ENCODE assay signal across 9 cellular contexts in genomic region chr7:30148951-30149459, GRCh38. TPM values are rescaled to one million over a fixed set of nuclear protein-coding genes. Genes with fewer than 3 reads are reported as not detected.
DNase-seq lines count a peak whose midpoint lies in the region; ATAC-seq and TF ChIP-seq lines count a peak whose summit lies in the region.
"Had no signal": no experiment of that assay in that cellular context is flagged by ENCODE, and none has a peak within 500 bp of the region (broad histone marks: within the 10 kb centered on the region; RNA-seq: fewer than 3 reads in every experiment).

No MANE protein-coding gene starts in this region.

- POLR2A ChIA-PET in activated CD8-positive, alpha-beta T cell treated with anti-CD3 and anti-CD28 coated beads, Interleukin-2, amount 10 ng/mL, durations not matched to agents 7 days and 5 days (lab: Charles Lee) = interaction anchor here (1.0 to 1.2 kb wide), 2 partner anchors 13 to 122 kb away, joined by 3 to 5 read pairs; no protein-coding TSS in a partner anchor

- no peaks in the 10 kb centered on the region for H3K9me3 Mint-ChIP-seq in activated CD8-positive, alpha-beta T cell treated with anti-CD3 and anti-CD28 coated beads, Interleukin-2, amount 10 ng/mL, durations not matched to agents 7 days and 5 days (ENCODE audit: insufficient read depth)
- H3K9me3 Mint-ChIP-seq: immature natural killer cell had no signal

- CTCF ChIA-PET in activated CD8-positive, alpha-beta T cell treated with anti-CD3 and anti-CD28 coated beads, Interleukin-2, amount 10 ng/mL, durations not matched to agents 7 days and 5 days (lab: Charles Lee) = interaction anchor here (1.1 to 1.3 kb wide), 2 partner anchors 13 to 16 kb away, joined by 3 to 4 read pairs; no protein-coding TSS in a partner anchor

- no peaks in the 10 kb centered on the region for H3K9me3 ChIP-seq in lower lobe of right lung

- H3K4me3 ChIP-seq in lower lobe of right lung = no peak overlapping the region

- H3K4me1 ChIP-seq in lower lobe of right lung = peaks cover 20% of the 10 kb centered on the region

- H3K27ac Mint-ChIP-seq in activated CD8-positive, alpha-beta T cell treated with anti-CD3 and anti-CD28 coated beads, Interleukin-2, amount 10 ng/mL, durations not matched to agents 7 days and 5 days = peak overlapping the region; percentile 71

- H3K36me3 ChIP-seq in lower lobe of right lung = peaks cover 26% of the 10 kb centered on the region

- H3K4me1 Mint-ChIP-seq in activated CD8-positive, alpha-beta T cell treated with anti-CD3 and anti-CD28 coated beads, Interleukin-2, amount 10 ng/mL, durations not matched to agents 7 days and 5 days (ENCODE audit: low read depth) = peaks cover 6% of the 10 kb centered on the region

- no peaks in the 10 kb centered on the region for H3K27me3 ChIP-seq in lower lobe of right lung (ENCODE audit: low read depth)

- H3K36me3 Mint-ChIP-seq in activated CD8-positive, alpha-beta T cell treated with anti-CD3 and anti-CD28 coated beads, Interleukin-2, amount 10 ng/mL, durations not matched to agents 7 days and 5 days (ENCODE audit: low read depth) = no peaks in the 10 kb centered on the region

- no peaks in the 10 kb centered on the region for H3K27me3 Mint-ChIP-seq in activated CD8-positive, alpha-beta T cell treated with anti-CD3 and anti-CD28 coated beads, Interleukin-2, amount 10 ng/mL, durations not matched to agents 7 days and 5 days (ENCODE audit: low read depth)

- intact Hi-C loops in lower lobe of right lung (cut with DNase I) = no loop called here

- ATAC-seq in HG03354 (IDR thresholded peaks at IDR 0.05; ENCODE audit: poor library complexity, severe bottlenecking, unreplicated experiment) = peak; percentile 50
- ATAC-seq in activated CD8-positive, alpha-beta T cell treated with anti-CD3 and anti-CD28 coated beads, Interleukin-2, amount 10 ng/mL, durations not matched to agents 7 days and 5 days = peak; percentile 79
- peak; percentile 89 to 91 for ATAC-seq in lower lobe of right lung
- no peak for ATAC-seq in GM18858 (IDR thresholded peaks at IDR 0.05; ENCODE audit: unreplicated experiment)
- no peak for ATAC-seq in SK-N-SH treated with all-trans-retinoic acid at 6 μM for 48 hours

- peak overlapping the region; percentile 73 for H3K27ac ChIP-seq in lower lobe of right lung

- TF ChIP-seq CTCF in lower lobe of right lung (IDR thresholded peaks at IDR 0.05) = no peak

- DNase-seq in DMS153 treated with DMSO at 0.1 percent for 48 hours (lab: John Stamatoyannopoulos, UW; ENCODE audit: unreplicated experiment) (peak; percentile 80), lower lobe of right lung (peak; percentile 84), dedifferentiated amniotic fluid mesenchymal stem cell (ENCODE audit: extremely low spot score) (no peak)
- DNase-seq in activated CD8-positive, alpha-beta T cell treated with anti-CD3 and anti-CD28 coated beads, Interleukin-2, amount 10 ng/mL, durations not matched to agents 7 days and 5 days = peak; percentile 63
- DNase-seq in NK-92 treated with Interleukin-12 subunit alpha and Interleukin-12 subunit beta, amount 100 ng/mL, for 24 hours (lab: John Stamatoyannopoulos, UW) = no peak

- no peak overlapping the region for H3K4me3 Mint-ChIP-seq in activated CD8-positive, alpha-beta T cell treated with anti-CD3 and anti-CD28 coated beads, Interleukin-2, amount 10 ng/mL, durations not matched to agents 7 days and 5 days

TF ChIP-seq in SK-N-SH treated with all-trans-retinoic acid at 6 μM for 48 hours, 23 proteins besides CTCF, POLR2A, EP300 and RAD21:
- TF ChIP-seq ISL1 (CRISPR knock-in tag; IDR thresholded peaks at IDR 0.05) = no peak
- TF ChIP-seq ZFP3 (CRISPR knock-in tag; IDR thresholded peaks at IDR 0.05) = no peak
- no peak for TF ChIP-seq ARNTL (CRISPR knock-in tag; IDR thresholded peaks at IDR 0.05; ENCODE audit: borderline replicate concordance, low read depth)
- TF ChIP-seq GLIS3 (CRISPR knock-in tag; IDR thresholded peaks at IDR 0.05) = no peak
- TF ChIP-seq ZFP30 (CRISPR knock-in tag; IDR thresholded peaks at IDR 0.05) = no peak
- no peak for TF ChIP-seq RARB (CRISPR knock-in tag; IDR thresholded peaks at IDR 0.05)
- TF ChIP-seq PPARA (CRISPR knock-in tag; IDR thresholded peaks at IDR 0.05; ENCODE audit: borderline replicate concordance) = no peak
- TF ChIP-seq BACH2 (CRISPR knock-in tag; IDR thresholded peaks at IDR 0.05; ENCODE audit: borderline replicate concordance) = no peak
- no peak for TF ChIP-seq ZNF565 (CRISPR knock-in tag; conservative IDR thresholded peaks at IDR 0.05; ENCODE audit: low read depth)
- TF ChIP-seq SNAI2 (CRISPR knock-in tag; IDR thresholded peaks at IDR 0.05) = no peak
- TF ChIP-seq ZC3H10 (CRISPR knock-in tag; IDR thresholded peaks at IDR 0.05) = no peak
- no peak for TF ChIP-seq OSR1 (CRISPR knock-in tag; IDR thresholded peaks at IDR 0.05)
- TF ChIP-seq TSHZ2 (CRISPR knock-in tag; IDR thresholded peaks at IDR 0.05) = no peak
- TF ChIP-seq ESRRG (CRISPR knock-in tag; IDR thresholded peaks at IDR 0.05) = no peak
- no peak for TF ChIP-seq ZNF70 (CRISPR knock-in tag; IDR thresholded peaks at IDR 0.05)
- TF ChIP-seq POU6F1 (CRISPR knock-in tag; IDR thresholded peaks at IDR 0.05; ENCODE audit: borderline replicate concordance, low read depth) = no peak
- TF ChIP-seq CSRNP3 (CRISPR knock-in tag; IDR thresholded peaks at IDR 0.05) = no peak
- TF ChIP-seq PATZ1 (CRISPR knock-in tag; IDR thresholded peaks at IDR 0.05; ENCODE audit: borderline replicate concordance) = no peak

RNA-seq across cellular contexts. Expression of gene MTURN, which starts 14.2 kb away (rescaled TPM):
- total RNA-seq in activated CD8-positive, alpha-beta T cell treated with anti-CD3 and anti-CD28 coated beads, Interleukin-2, amount 10 ng/mL, durations not matched to agents 7 days and 5 days = 1 to 10 TPM; 1.1 to 1.3 TPM
- 39.4 TPM for total RNA-seq in lower lobe of right lung

Comparison
In these comparisons a context has a peak if more than half of its experiments do, and no peak if none do; other contexts are left out.
1. DNase-seq: peak in DMS153 treated with DMSO at 0.1 percent for 48 hours (single experiment), activated CD8-positive, alpha-beta T cell treated with anti-CD3 and anti-CD28 coated beads, Interleukin-2, amount 10 ng/mL, durations not matched to agents 7 days and 5 days (single experiment) and lower lobe of right lung (single experiment); none in dedifferentiated amniotic fluid mesenchymal stem cell (single experiment) and NK-92 treated with Interleukin-12 subunit alpha and Interleukin-12 subunit beta, amount 100 ng/mL, for 24 hours (single experiment).
2. ATAC-seq: peak in HG03354 (single experiment), activated CD8-positive, alpha-beta T cell treated with anti-CD3 and anti-CD28 coated beads, Interleukin-2, amount 10 ng/mL, durations not matched to agents 7 days and 5 days (single experiment) and lower lobe of right lung (2 of 2); none in GM18858 (single experiment) and SK-N-SH treated with all-trans-retinoic acid at 6 μM for 48 hours (single experiment).
3. RNA of gene MTURN, which starts 14.2 kb away (total RNA-seq): 39.4 TPM in lower lobe of right lung (single experiment); 1.1 to 1.3 TPM in activated CD8-positive, alpha-beta T cell treated with anti-CD3 and anti-CD28 coated beads, Interleukin-2, amount 10 ng/mL, durations not matched to agents 7 days and 5 days; every median in the first group is over 10 times any median in the second.